Comparison of ENCODE assay signal across 26 cellular contexts in genomic region chr2:170739507-170740046, GRCh38. TPM values are rescaled to one million over a fixed set of nuclear protein-coding genes. Genes with fewer than 3 reads are reported as not detected.
DNase-seq lines count a peak whose midpoint lies in the region; ATAC-seq and TF ChIP-seq lines count a peak whose summit lies in the region.
"Had no signal": no experiment of that assay in that cellular context is flagged by ENCODE, and none has a peak within 500 bp of the region (broad histone marks: within the 10 kb centered on the region; RNA-seq: fewer than 3 reads in every experiment).

No MANE protein-coding gene starts in this region.

- peaks cover 10% of the 10 kb centered on the region for H3K9me3 Mint-ChIP-seq in activated T-cell treated with anti-CD3 and anti-CD28 coated beads, Interleukin-2, amount 50 U/mL, for 4 hours
- H3K9me3 Mint-ChIP-seq: activated naive CD8-positive, alpha-beta T cell treated with anti-CD3 and anti-CD28 coated beads, Interleukin-2, amount 10 ng/mL, durations not matched to agents 7 days and 5 days had no signal

- H4K20me1 ChIP-seq in PC-9 (ENCODE audit: insufficient read depth): no peaks in the 10 kb centered on the region

- H3K27me3 ChIP-seq in PC-9 (ENCODE audit: insufficient read depth, low read depth) (no peaks in the 10 kb centered on the region), upper lobe of right lung (no peaks in the 10 kb centered on the region)

- no peak for ATAC-seq in upper lobe of right lung
- no peak for ATAC-seq in activated T-cell treated with anti-CD3 and anti-CD28 coated beads, Interleukin-2, amount 50 U/mL, for 4 hours
- ATAC-seq: gastroesophageal sphincter, WTC11 had no signal

- no peaks in the 10 kb centered on the region for H3K79me2 ChIP-seq in PC-9 (ENCODE audit: low read depth)

- H3K36me3 ChIP-seq in PC-9 (ENCODE audit: low read depth): no peaks in the 10 kb centered on the region
- H3K36me3 ChIP-seq in upper lobe of right lung: no peaks in the 10 kb centered on the region
- H3K36me3 ChIP-seq: esophagus muscularis mucosa, gastroesophageal sphincter had no signal

- peaks cover 35% of the 10 kb centered on the region for H3K27me3 Mint-ChIP-seq in activated T-cell treated with anti-CD3 and anti-CD28 coated beads, Interleukin-2, amount 50 U/mL, for 4 hours (ENCODE audit: low read depth)

- TF ChIP-seq CTCF in PC-9 (conservative IDR thresholded peaks at IDR 0.05): no peak
- TF ChIP-seq CTCF in upper lobe of right lung (IDR thresholded peaks at IDR 0.05): no peak

- DNase-seq in Kasumi-1 (lab: John Stamatoyannopoulos, UW) (peak; percentile 41 to 48), PC-9 (no peak), epithelial cell of prostate (ENCODE audit: low read depth, low spot score) (no peak), upper lobe of right lung (no peak), GOT3 (lab: John Stamatoyannopoulos, UW) (no peak)
- DNase-seq in activated T-cell treated with anti-CD3 and anti-CD28 coated beads, Interleukin-2, amount 50 U/mL, for 4 hours: no peak
- no peak for DNase-seq in activated CD4-positive, alpha-beta T cell treated with anti-CD3 and anti-CD28 coated beads, Interleukin-2, amount 50 U/mL, for 1 hour
- DNase-seq: activated CD4-positive, alpha-beta T cell treated with anti-CD3 and anti-CD28 coated beads, Interleukin-2, amount 50 U/mL, for 4 hours; activated CD8-positive, alpha-beta memory T cell treated with anti-CD3 and anti-CD28 coated beads, Interleukin-2, amount 50 U/mL, for 4 hours; activated naive CD8-positive, alpha-beta T cell treated with anti-CD3 and anti-CD28 coated beads, Interleukin-2, amount 10 ng/mL, durations not matched to agents 7 days and 5 days; effector memory CD4-positive, alpha-beta T cell; islet precursor cell; NCI-H187; nucleus accumbens; small intestine; stimulated activated CD4-positive, alpha-beta T cell treated with anti-CD3 and anti-CD28 coated beads, Interleukin-4, amount 100 ng/mL, for 1 hour; stimulated activated naive CD4-positive, alpha-beta T cell treated with Interleukin-2 at 50 U/mL for 16 hours had no signal

- H3K9me3 ChIP-seq in PC-9 (ENCODE audit: insufficient read depth, low read depth): peaks cover 6% of the 10 kb centered on the region; the same call in 1 of the 2 replicates
- H3K9me3 ChIP-seq in upper lobe of right lung: no peaks in the 10 kb centered on the region

- H3K27ac ChIP-seq in PC-9 (peak overlapping the region; percentile 88), epithelial cell of prostate (peak overlapping the region; percentile 81), upper lobe of right lung (peak overlapping the region; percentile 55)
- H3K27ac ChIP-seq: esophagus muscularis mucosa, gastroesophageal sphincter, SK-N-MC had no signal

- H3K4me3 Mint-ChIP-seq in activated T-cell treated with anti-CD3 and anti-CD28 coated beads, Interleukin-2, amount 50 U/mL, for 4 hours: no peak overlapping the region
- H3K4me3 Mint-ChIP-seq: activated naive CD8-positive, alpha-beta T cell treated with anti-CD3 and anti-CD28 coated beads, Interleukin-2, amount 10 ng/mL, durations not matched to agents 7 days and 5 days; IgD-negative memory B cell; WTC11 had no signal

- peak overlapping the region; percentile 46; the same call in 1 of the 2 replicates for H3K4me2 ChIP-seq in PC-9

- H3K4me1 ChIP-seq in PC-9 (replicated peaks; ENCODE audit: insufficient read depth): peaks cover 20% of the 10 kb centered on the region
- peaks cover under 1% of the 10 kb centered on the region for H3K4me1 ChIP-seq in upper lobe of right lung
- H3K4me1 ChIP-seq: esophagus muscularis mucosa, gastroesophageal sphincter had no signal

- peaks cover 14% of the 10 kb centered on the region for H3F3A ChIP-seq in PC-9 (ENCODE audit: insufficient read depth, low read depth)

- BruUV-seq in PC-9 (replicated peaks; lab: Mats Ljungman, UMichigan): no TSS peak

- CTCF ChIA-PET in PC-9 (lab: Charles Lee): interaction anchor here (0.5 to 1.0 kb wide), 3 partner anchors 242 to 412 kb away, joined by 3 to 14 read pairs (median 4); no protein-coding TSS in a partner anchor

- no peak overlapping the region for H2AFZ ChIP-seq in PC-9

- H3K4me3 ChIP-seq in PC-9: no peak overlapping the region
- no peak overlapping the region for H3K4me3 ChIP-seq in upper lobe of right lung
- H3K4me3 ChIP-seq: esophagus muscularis mucosa, gastroesophageal sphincter, lung, SK-N-MC had no signal

- no peaks in the 10 kb centered on the region for H3K4me1 Mint-ChIP-seq in activated T-cell treated with anti-CD3 and anti-CD28 coated beads, Interleukin-2, amount 50 U/mL, for 4 hours (ENCODE audit: low read depth)
- H3K4me1 Mint-ChIP-seq: activated naive CD8-positive, alpha-beta T cell treated with anti-CD3 and anti-CD28 coated beads, Interleukin-2, amount 10 ng/mL, durations not matched to agents 7 days and 5 days had no signal

- POLR2A ChIA-PET in PC-9 (lab: Charles Lee; ENCODE audit: unreplicated experiment): interaction anchor here (0.6 to 1.2 kb wide), 4 partner anchors 31 to 693 kb away, joined by 7 to 12 read pairs (median 9); partner anchors contain the start of gene ERICH2

- intact Hi-C loops in PC-9 (cut with micrococcal nuclease; ENCODE audit: unreplicated experiment): loop anchor here (1.0 to 10.0 kb wide), 2 partner anchors 31 to 295 kb away; partner anchors contain the start of gene ERICH2
- intact Hi-C loops in upper lobe of right lung (cut with DNase I): no loop called here

- no peaks in the 10 kb centered on the region for H3K36me3 Mint-ChIP-seq in activated T-cell treated with anti-CD3 and anti-CD28 coated beads, Interleukin-2, amount 50 U/mL, for 4 hours (ENCODE audit: insufficient read depth)
- H3K36me3 Mint-ChIP-seq: activated naive CD8-positive, alpha-beta T cell treated with anti-CD3 and anti-CD28 coated beads, Interleukin-2, amount 10 ng/mL, durations not matched to agents 7 days and 5 days; IgD-negative memory B cell had no signal

- no peaks in the 10 kb centered on the region for H3K9me2 ChIP-seq in PC-9 (ENCODE audit: insufficient read depth)

RNA-seq across cellular contexts. Expression of gene SP5, which starts 24.4 kb away (rescaled TPM):
- total RNA-seq in PC-9 (2021) (1.9 and 7.3 TPM in 2 replicates), upper lobe of right lung (2.5 TPM)
- total RNA-seq in activated T-cell treated with anti-CD3 and anti-CD28 coated beads, Interleukin-2, amount 50 U/mL, for 4 hours: not detected
- total RNA-seq: activated naive CD8-positive, alpha-beta T cell treated with anti-CD3 and anti-CD28 coated beads, Interleukin-2, amount 10 ng/mL, durations not matched to agents 7 days and 5 days; H4; myocyte; OCI-LY7 had no signal

RNA-seq across cellular contexts. Expression of gene ERICH2, which starts 30.6 kb away (rescaled TPM):
- total RNA-seq in PC-9 (2021): 1.7 and 2.0 TPM in 2 replicates
- 5.6 TPM for total RNA-seq in upper lobe of right lung
- not detected for total RNA-seq in activated T-cell treated with anti-CD3 and anti-CD28 coated beads, Interleukin-2, amount 50 U/mL, for 4 hours
- total RNA-seq: activated naive CD8-positive, alpha-beta T cell treated with anti-CD3 and anti-CD28 coated beads, Interleukin-2, amount 10 ng/mL, durations not matched to agents 7 days and 5 days; gastroesophageal sphincter; myocyte; OCI-LY7 had no signal

Comparison
In these comparisons a context has a peak if more than half of its experiments do, and no peak if none do; other contexts are left out.
1. DNase-seq: peak in Kasumi-1 (2 of 2); none in PC-9 (0 of 2), epithelial cell of prostate (single experiment), upper lobe of right lung (single experiment), activated T-cell treated with anti-CD3 and anti-CD28 coated beads, Interleukin-2, amount 50 U/mL, for 4 hours (single experiment), GOT3 (single experiment) and activated CD4-positive, alpha-beta T cell treated with anti-CD3 and anti-CD28 coated beads, Interleukin-2, amount 50 U/mL, for 1 hour (single experiment).
2. Peak in every context shown above with its lines, with median percentiles within 50 percentile points of each other: H3K27ac ChIP-seq.